Comparison of ENCODE assay signal across 25 cellular contexts in the genomic region with DNA sequence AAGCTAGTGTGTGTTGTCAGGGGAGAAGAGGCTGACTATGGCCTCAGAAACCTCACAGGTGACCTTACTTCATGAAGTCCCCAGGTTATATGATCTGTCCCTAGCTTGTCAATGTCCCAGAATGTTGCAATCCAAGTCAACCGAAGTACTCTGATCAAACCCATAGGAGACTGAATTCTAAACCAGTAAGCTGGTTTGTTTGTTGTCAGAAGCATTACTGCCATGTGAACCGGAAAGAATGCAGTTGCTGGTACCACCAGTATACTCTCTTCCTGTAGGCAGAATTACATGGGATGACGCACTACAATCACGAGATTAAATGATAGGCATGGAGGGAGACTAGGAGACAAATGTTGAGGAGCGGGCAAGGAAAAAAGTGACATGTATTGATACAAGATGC.
"Had no signal": no experiment of that assay in that cellular context is flagged by ENCODE, and none has a peak within 500 bp of the region (broad histone marks: within the 10 kb centered on the region; RNA-seq: fewer than 3 reads in every experiment).

No MANE protein-coding gene starts in this region.

- ATAC-seq: heart left ventricle; left lung; lower lobe of right lung; natural killer cell treated with Interleukin-12 subunit alpha and Interleukin-12 subunit beta and Interleukin-15 and Interleukin-18, amount 100 ng/mL, for 72 hours; sciatic nerve; stimulated activated naive CD8-positive, alpha-beta T cell treated with anti-CD3 and anti-CD28 coated beads, Interleukin-15, amount 100 ng/mL, for 72 hours had no signal

- H3K36me3 Mint-ChIP-seq: activated CD4-positive, alpha-beta memory T cell treated with anti-CD3 and anti-CD28 coated beads for 36 hours; activated naive CD8-positive, alpha-beta T cell treated with anti-CD3 and anti-CD28 coated beads for 36 hours; natural killer cell treated with Interleukin-12 subunit alpha and Interleukin-12 subunit beta and Interleukin-15 and Interleukin-18, amount 100 ng/mL, for 72 hours had no signal

- DNase-seq: activated CD4-positive, alpha-beta memory T cell treated with anti-CD3 and anti-CD28 coated beads for 36 hours; activated CD4-positive, alpha-beta T cell treated with anti-CD3 and anti-CD28 coated beads, Interleukin-2, amount 10 ng/mL, durations not matched to agents 24 days and 14 days; activated CD4-positive, CD25-positive, alpha-beta regulatory T cell treated with anti-CD3 and anti-CD28 coated beads, Interleukin-2, amount 50 U/mL, for 72 hours; activated CD8-positive, alpha-beta memory T cell treated with anti-CD3 and anti-CD28 coated beads, Interleukin-2, amount 50 U/mL, for 4 hours; activated effector memory CD4-positive, alpha-beta T cell treated with anti-CD3 and anti-CD28 coated beads, Interleukin-2, amount 50 U/mL, for 16 hours; activated naive CD4-positive, alpha-beta T cell treated with anti-CD3 and anti-CD28 coated beads for 36 hours; activated naive CD8-positive, alpha-beta T cell treated with anti-CD3 and anti-CD28 coated beads for 36 hours; activated T-cell treated with anti-CD3 and anti-CD28 coated beads, Interleukin-2, amount 50 U/mL, for 1 hour; amniotic stem cell; caudate nucleus; foreskin fibroblast; heart left ventricle; left lung; lower lobe of right lung; mesenchymal stem cell; stimulated activated CD4-positive, alpha-beta T cell treated with anti-CD3 and anti-CD28 coated beads, Interleukin-12 subunit alpha, Interleukin-12 subunit beta, amount 100 ng/mL, for 4 hours; stimulated activated CD4-positive, alpha-beta T cell treated with anti-CD3 and anti-CD28 coated beads, Interleukin-4, amount 100 ng/mL, for 1 hour; stimulated activated naive CD8-positive, alpha-beta T cell treated with anti-CD3 and anti-CD28 coated beads, Interleukin-15, amount 100 ng/mL, for 72 hours; substantia nigra; T1000; upper lobe of left lung had no signal

- H3K9me3 Mint-ChIP-seq: activated CD4-positive, alpha-beta memory T cell treated with anti-CD3 and anti-CD28 coated beads for 36 hours; activated CD4-positive, alpha-beta T cell treated with anti-CD3 and anti-CD28 coated beads, Interleukin-2, amount 10 ng/mL, durations not matched to agents 24 days and 14 days; activated naive CD4-positive, alpha-beta T cell treated with anti-CD3 and anti-CD28 coated beads for 36 hours; activated naive CD8-positive, alpha-beta T cell treated with anti-CD3 and anti-CD28 coated beads for 36 hours; activated T-helper 1 cell treated with anti-CD3 and anti-CD28 coated beads, Interleukin-12 subunit alpha, Interleukin-12 subunit beta, Interleukin-2, Interleukin-4 antibody, amounts not matched to agents 30 ng/mL and 10 ng/mL and 1 ng/mL, durations not matched to agents 14 hours and 24 hours and 36 hours; stimulated activated naive CD8-positive, alpha-beta T cell treated with anti-CD3 and anti-CD28 coated beads, Interleukin-15, amount 100 ng/mL, for 72 hours had no signal

- H3K27ac Mint-ChIP-seq: activated CD4-positive, alpha-beta memory T cell treated with anti-CD3 and anti-CD28 coated beads for 36 hours; activated CD4-positive, alpha-beta T cell treated with anti-CD3 and anti-CD28 coated beads, Interleukin-2, amount 10 ng/mL, durations not matched to agents 24 days and 14 days; activated naive CD4-positive, alpha-beta T cell treated with anti-CD3 and anti-CD28 coated beads for 36 hours; activated naive CD8-positive, alpha-beta T cell treated with anti-CD3 and anti-CD28 coated beads for 36 hours; activated T-helper 1 cell treated with anti-CD3 and anti-CD28 coated beads, Interleukin-12 subunit alpha, Interleukin-12 subunit beta, Interleukin-2, Interleukin-4 antibody, amounts not matched to agents 30 ng/mL and 10 ng/mL and 1 ng/mL, durations not matched to agents 14 hours and 24 hours and 36 hours; natural killer cell treated with Interleukin-12 subunit alpha and Interleukin-12 subunit beta and Interleukin-15 and Interleukin-18, amount 100 ng/mL, for 72 hours; stimulated activated naive CD8-positive, alpha-beta T cell treated with anti-CD3 and anti-CD28 coated beads, Interleukin-15, amount 100 ng/mL, for 72 hours; T-helper 1 cell treated with Interleukin-12 subunit alpha and Interleukin-12 subunit beta and Interleukin-4 antibody, amounts not matched to agents 30 μg/mL and 1 μg/mL, for 36 hours had no signal

- H3K27me3 Mint-ChIP-seq: activated CD4-positive, alpha-beta T cell treated with anti-CD3 and anti-CD28 coated beads, Interleukin-2, amount 10 ng/mL, durations not matched to agents 24 days and 14 days; stimulated activated naive CD8-positive, alpha-beta T cell treated with anti-CD3 and anti-CD28 coated beads, Interleukin-15, amount 100 ng/mL, for 72 hours had no signal

- H3K4me3 Mint-ChIP-seq: activated CD4-positive, alpha-beta memory T cell treated with anti-CD3 and anti-CD28 coated beads for 36 hours; activated CD4-positive, alpha-beta T cell treated with anti-CD3 and anti-CD28 coated beads, Interleukin-2, amount 10 ng/mL, durations not matched to agents 24 days and 14 days; activated naive CD4-positive, alpha-beta T cell treated with anti-CD3 and anti-CD28 coated beads for 36 hours; activated naive CD8-positive, alpha-beta T cell treated with anti-CD3 and anti-CD28 coated beads for 36 hours; activated T-helper 1 cell treated with anti-CD3 and anti-CD28 coated beads, Interleukin-12 subunit alpha, Interleukin-12 subunit beta, Interleukin-2, Interleukin-4 antibody, amounts not matched to agents 30 ng/mL and 10 ng/mL and 1 ng/mL, durations not matched to agents 14 hours and 24 hours and 36 hours; natural killer cell treated with Interleukin-12 subunit alpha and Interleukin-12 subunit beta and Interleukin-15 and Interleukin-18, amount 100 ng/mL, for 72 hours; stimulated activated naive CD8-positive, alpha-beta T cell treated with anti-CD3 and anti-CD28 coated beads, Interleukin-15, amount 100 ng/mL, for 72 hours; T-helper 1 cell treated with Interleukin-12 subunit alpha and Interleukin-12 subunit beta and Interleukin-4 antibody, amounts not matched to agents 30 μg/mL and 1 μg/mL, for 36 hours had no signal
